In the genomic region with DNA sequence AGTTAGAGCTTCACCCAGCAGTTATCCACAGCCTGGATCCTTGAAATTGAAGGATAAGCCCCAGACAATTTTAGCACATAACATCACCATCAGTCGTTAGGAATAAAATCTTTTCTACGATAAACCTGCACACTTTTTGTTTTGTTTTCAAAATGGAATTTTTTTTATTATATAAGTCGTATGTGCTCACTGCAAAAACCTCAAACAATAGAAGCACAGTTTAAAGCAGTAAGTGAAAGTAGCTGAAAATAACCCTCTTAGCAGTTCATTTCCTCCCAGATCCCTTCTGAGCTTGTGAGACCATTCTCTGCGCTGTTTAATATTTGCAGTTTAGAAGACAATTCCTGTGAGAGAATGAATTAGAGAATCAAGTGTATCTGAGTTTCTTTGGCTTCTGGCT, we compare ENCODE assay signal across 13 cellular contexts. TPM values are rescaled to one million over a fixed set of nuclear protein-coding genes. Genes with fewer than 3 reads are reported as not detected.
DNase-seq lines count a peak whose midpoint lies in the region; ATAC-seq and TF ChIP-seq lines count a peak whose summit lies in the region.
"Had no signal": no experiment of that assay in that cellular context is flagged by ENCODE, and none has a peak within 500 bp of the region (broad histone marks: within the 10 kb centered on the region; RNA-seq: fewer than 3 reads in every experiment).

No MANE protein-coding gene starts in this region.

- H3K4me3 ChIP-seq in right cardiac atrium (ENCODE audit: low read length) = no peak overlapping the region
- no peak overlapping the region for H3K4me3 ChIP-seq in right atrium auricular region
- H3K4me3 ChIP-seq in thymus (ENCODE audit: low read length) = no peak overlapping the region
- no peak overlapping the region for H3K4me3 ChIP-seq in A673 (ENCODE audit: low read depth, low read length, poor library complexity, severe bottlenecking)
- H3K4me3 ChIP-seq: esophagus muscularis mucosa, skin epidermis, uterus had no signal

- H3K27me3 Mint-ChIP-seq in activated naive CD8-positive, alpha-beta T cell treated with anti-CD3 and anti-CD28 coated beads, Interleukin-2, amount 50 U/mL, for 24 hours = no peaks in the 10 kb centered on the region

- H3K27me3 ChIP-seq in right cardiac atrium (ENCODE audit: control insufficient read depth, insufficient read depth) (no peaks in the 10 kb centered on the region), right atrium auricular region (no peaks in the 10 kb centered on the region), thymus (ENCODE audit: control insufficient read depth, insufficient read depth) (no peaks in the 10 kb centered on the region), A673 (replicated peaks; ENCODE audit: insufficient read depth, low read depth, low read length, poor library complexity) (peaks cover 10% of the 10 kb centered on the region)
- H3K27me3 ChIP-seq: esophagus muscularis mucosa, uterus had no signal

- H3K4me1 ChIP-seq in right cardiac atrium (ENCODE audit: control insufficient read depth, insufficient read depth, low read length) = no peaks in the 10 kb centered on the region
- H3K4me1 ChIP-seq in right atrium auricular region = peaks cover 0 to 22% of the 10 kb centered on the region in 2 donors
- H3K4me1 ChIP-seq in thymus (ENCODE audit: control insufficient read depth, insufficient read depth, low read length) = peaks cover 10% of the 10 kb centered on the region
- H3K4me1 ChIP-seq in A673 (ENCODE audit: insufficient read depth, low read length, poor library complexity, severe bottlenecking) = no peaks in the 10 kb centered on the region
- H3K4me1 ChIP-seq: uterus had no signal

- no TSS peak for BruUV-seq in A673 (replicated peaks; lab: Mats Ljungman, UMichigan)

- TF ChIP-seq CTCF in right atrium auricular region (IDR thresholded peaks at IDR 0.05) = no peak
- TF ChIP-seq CTCF in A673 (conservative IDR thresholded peaks at IDR 0.05; ENCODE audit: low read depth, low read length) = no peak

- H3K4me1 Mint-ChIP-seq in activated naive CD8-positive, alpha-beta T cell treated with anti-CD3 and anti-CD28 coated beads, Interleukin-2, amount 50 U/mL, for 24 hours = peaks cover 52% of the 10 kb centered on the region

- peak overlapping the region; percentile 79 for H3K4me3 Mint-ChIP-seq in activated naive CD8-positive, alpha-beta T cell treated with anti-CD3 and anti-CD28 coated beads, Interleukin-2, amount 50 U/mL, for 24 hours

- DNase-seq in right cardiac atrium (no peak), right atrium auricular region (ENCODE audit: low spot score) (no peak), Ammon's horn (ENCODE audit: low spot score) (no peak), A673 (ENCODE audit: low spot score) (no peak)
- DNase-seq in activated naive CD8-positive, alpha-beta T cell treated with anti-CD3 and anti-CD28 coated beads, Interleukin-2, amount 50 U/mL, for 24 hours = no peak
- DNase-seq: NCI-H187 treated with DMSO at 0.1 percent for 48 hours; NK-92 treated with Interleukin-12 subunit alpha and Interleukin-12 subunit beta, amount 100 ng/mL, for 24 hours; uterus had no signal

- H3K9me3 Mint-ChIP-seq in activated naive CD8-positive, alpha-beta T cell treated with anti-CD3 and anti-CD28 coated beads, Interleukin-2, amount 50 U/mL, for 24 hours = no peaks in the 10 kb centered on the region

- ATAC-seq in right cardiac atrium = no peak
- ATAC-seq in HG03159 (IDR thresholded peaks at IDR 0.05; ENCODE audit: unreplicated experiment) = peak; percentile 43
- no peak for ATAC-seq in activated naive CD8-positive, alpha-beta T cell treated with anti-CD3 and anti-CD28 coated beads, Interleukin-2, amount 50 U/mL, for 24 hours
- ATAC-seq in HG03045 (IDR thresholded peaks at IDR 0.05; ENCODE audit: unreplicated experiment) = no peak

- intact Hi-C loops in right cardiac atrium (cut with DNase I) (loop anchor here (5.0 to 10.0 kb wide), 5 partner anchors 39 to 381 kb away; partner anchors contain the start of gene ELK4 (in 1 of the 4)), A673 (cut with micrococcal nuclease; ENCODE audit: unreplicated experiment) (no loop called here)

- H3K36me3 ChIP-seq in right atrium auricular region (no peaks in the 10 kb centered on the region), thymus (ENCODE audit: control insufficient read depth, insufficient read depth) (peaks cover 13% of the 10 kb centered on the region), A673 (ENCODE audit: insufficient read depth, low read length, poor library complexity, severe bottlenecking) (no peaks in the 10 kb centered on the region)
- H3K36me3 ChIP-seq: esophagus muscularis mucosa, uterus had no signal

- POLR2A ChIA-PET in A673 (lab: Charles Lee; ENCODE audit: low non-redundant PET) = no interaction called here

- H3K27ac ChIP-seq in right cardiac atrium (ENCODE audit: low read length) (peak overlapping the region; percentile 5), right atrium auricular region (no peak overlapping the region), thymus (ENCODE audit: low read depth) (peak overlapping the region; percentile 86), A673 (ENCODE audit: low read depth, low read length, poor library complexity, severe bottlenecking) (no peak overlapping the region)
- H3K27ac ChIP-seq: uterus had no signal

- WGBS in right cardiac atrium = 39% methylated on average over 4 of the region's 4 CpGs
- WGBS in thymus = 8% methylated on average over 4 of the region's 4 CpGs

- peak overlapping the region; percentile 69 for H3K27ac Mint-ChIP-seq in activated naive CD8-positive, alpha-beta T cell treated with anti-CD3 and anti-CD28 coated beads, Interleukin-2, amount 50 U/mL, for 24 hours

- H3K36me3 Mint-ChIP-seq in activated naive CD8-positive, alpha-beta T cell treated with anti-CD3 and anti-CD28 coated beads, Interleukin-2, amount 50 U/mL, for 24 hours (ENCODE audit: low read depth) = peaks cover 6% of the 10 kb centered on the region

- H3K9me3 ChIP-seq in right cardiac atrium (ENCODE audit: control insufficient read depth, low read length) (no peaks in the 10 kb centered on the region), right atrium auricular region (no peaks in the 10 kb centered on the region), thymus (ENCODE audit: control insufficient read depth) (no peaks in the 10 kb centered on the region), A673 (ENCODE audit: low read depth, low read length, poor library complexity, severe bottlenecking) (no peaks in the 10 kb centered on the region)
- H3K9me3 ChIP-seq: esophagus muscularis mucosa, uterus had no signal

- CTCF ChIA-PET in A673 (lab: Charles Lee) = interaction anchor here (0.6 to 4.0 kb wide), 4 partner anchors 39 to 150 kb away, joined by 3 to 64 read pairs (median 10); partner anchors contain the start of gene ELK4

RNA-seq across cellular contexts. Expression of gene ELK4, which starts 38.3 kb away (rescaled TPM):
- total RNA-seq in right cardiac atrium (10 to 100 TPM; 39.7 to 45.0 (median 43.2) TPM), right atrium auricular region (10 to 100 TPM; 18.8 to 19.1 TPM), A673 (2021) (35.4 and 38.2 TPM in 2 replicates)
- polyA plus RNA-seq in right cardiac atrium (6.3 TPM), thymus (14.3 TPM)

Comparison
In these comparisons a context has a peak if more than half of its experiments do, and no peak if none do; other contexts are left out.
1. H3K27ac ChIP-seq: peak in right cardiac atrium (single experiment) and thymus (single experiment); none in right atrium auricular region (0 of 2) and A673 (single experiment).